Comparison of ENCODE assay signal across 5 cellular contexts in the genomic region with DNA sequence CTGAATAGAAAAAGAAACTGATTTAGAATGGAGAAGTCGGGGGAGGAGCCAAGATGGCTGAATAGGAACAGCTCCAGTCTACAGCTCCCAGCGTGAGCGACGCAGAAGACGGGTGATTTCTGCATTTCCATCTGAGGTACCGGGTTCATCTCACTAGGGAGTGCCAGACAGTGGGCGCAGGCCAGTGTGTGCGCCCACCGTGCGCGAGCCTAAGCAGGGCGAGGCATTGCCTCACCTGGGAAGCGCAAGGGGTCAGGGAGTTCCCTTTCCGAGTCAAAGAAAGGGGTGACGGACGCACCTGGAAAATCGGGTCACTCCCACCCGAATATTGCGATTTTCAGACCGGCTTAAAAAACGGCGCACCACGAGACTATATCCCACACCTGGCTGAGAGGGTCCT.
A peak's percentile ranks its signal among the peaks of the same experiment; 100 is the strongest.
DNase-seq lines count a peak whose midpoint lies in the region; ATAC-seq and TF ChIP-seq lines count a peak whose summit lies in the region.
"Not testable (repeated sequence)": the region's sequence is repeated elsewhere in the genome, so short reads cannot be mapped to it uniquely, and the experiment has no call there.

No MANE protein-coding gene starts in this region.

- H4K20me1 ChIP-seq in GM23338 (replicated peaks; ENCODE audit: insufficient read depth); PC-9 (ENCODE audit: insufficient read depth): not testable (repeated sequence)

- not testable (repeated sequence) for H3K4me3 ChIP-seq in GM23338
- H3K4me3 ChIP-seq in HUES6 (ENCODE audit: low read depth, low read length) = peak overlapping the region; percentile 38; the same call in 1 of the 2 replicates
- H3K4me3 ChIP-seq in PC-9 = peak overlapping the region; percentile 54
- H3K4me3 ChIP-seq in iPS-15b (ENCODE audit: low read depth, low read length) = peak overlapping the region; percentile 26

- ATAC-seq in GM23338 = not testable (repeated sequence)

- intact Hi-C loops in PC-9 (cut with micrococcal nuclease; ENCODE audit: unreplicated experiment) = not testable (repeated sequence)

- not testable (repeated sequence) for H2AFZ ChIP-seq in GM23338
- peak overlapping the region; percentile 74 for H2AFZ ChIP-seq in PC-9

- H3K4me1 Mint-ChIP-seq in GM23338 = peaks cover 11% of the 10 kb centered on the region; the same call in 2 of the 3 replicates

- not testable (repeated sequence) for H3K9me2 ChIP-seq in GM23338 (ENCODE audit: insufficient read depth); PC-9 (ENCODE audit: insufficient read depth)

- H3K4me1 ChIP-seq in GM23338 (ENCODE audit: insufficient read depth); HUES6 (ENCODE audit: control insufficient read depth, insufficient read depth, low read length); PC-9 (replicated peaks; ENCODE audit: insufficient read depth); iPS-15b (ENCODE audit: control insufficient read depth, insufficient read depth, low read length): not testable (repeated sequence)

- H3K79me2 ChIP-seq in GM23338 (replicated peaks; ENCODE audit: insufficient read depth); PC-9 (ENCODE audit: low read depth): not testable (repeated sequence)

- H3K27me3 ChIP-seq in GM23338 (ENCODE audit: insufficient read depth); HUES6 (ENCODE audit: control insufficient read depth, insufficient read depth, low read length); PC-9 (ENCODE audit: insufficient read depth, low read depth); iPS-15b (ENCODE audit: control insufficient read depth, insufficient read depth, low read length): not testable (repeated sequence)

- not testable (repeated sequence) for H3K27ac ChIP-seq in GM23338 (ENCODE audit: low read depth); HUES6 (ENCODE audit: low read depth, low read length); PC-9

- CTCF ChIA-PET in PC-9 (lab: Charles Lee) = not testable (repeated sequence)

- H3K36me3 Mint-ChIP-seq in GM23338 (ENCODE audit: low read depth) = not testable (repeated sequence)

- TSS peak; percentile 47 for BruUV-seq in PC-9 (replicated peaks; lab: Mats Ljungman, UMichigan)

- H3K4me3 Mint-ChIP-seq in GM23338 = not testable (repeated sequence)

- not testable (repeated sequence) for H3K27ac Mint-ChIP-seq in GM23338

- not testable (repeated sequence) for H3K27me3 Mint-ChIP-seq in GM23338 (ENCODE audit: insufficient read depth, low read depth, poor library complexity)

- H3K36me3 ChIP-seq in GM23338 (ENCODE audit: insufficient read depth); HUES6 (ENCODE audit: control insufficient read depth, insufficient read depth, low read length); PC-9 (ENCODE audit: low read depth); iPS-15b (ENCODE audit: control insufficient read depth, insufficient read depth, low read length): not testable (repeated sequence)

- H3K4me2 ChIP-seq in GM23338 = not testable (repeated sequence)
- peak overlapping the region; percentile 64 for H3K4me2 ChIP-seq in PC-9

- DNase-seq in Daoy (ENCODE audit: low read depth) (peak; percentile 10), GM23338 (ENCODE audit: low spot score) (peak; percentile 10), PC-9 (peak in 1 of 2 experiments; percentile 34)

- not testable (repeated sequence) for H3F3A ChIP-seq in GM23338 (replicated peaks; ENCODE audit: low read depth); PC-9 (ENCODE audit: insufficient read depth, low read depth)

- POLR2A ChIA-PET in PC-9 (lab: Charles Lee; ENCODE audit: unreplicated experiment) = not testable (repeated sequence)

- H3K9me3 ChIP-seq in HUES6 (ENCODE audit: control insufficient read depth, insufficient read depth, low read depth, low read length); PC-9 (ENCODE audit: insufficient read depth, low read depth); iPS-15b (ENCODE audit: control insufficient read depth, insufficient read depth, low read length): not testable (repeated sequence)

- not testable (repeated sequence) for H3K9ac ChIP-seq in HUES6 (ENCODE audit: low read length); iPS-15b (ENCODE audit: low read depth, low read length)

- not testable (repeated sequence) for H3K9me3 Mint-ChIP-seq in GM23338

- not testable (repeated sequence) for TF ChIP-seq CTCF in GM23338 (conservative IDR thresholded peaks at IDR 0.05; ENCODE audit: low read depth in 2 of 2); PC-9 (conservative IDR thresholded peaks at IDR 0.05)
